In the genomic region with DNA sequence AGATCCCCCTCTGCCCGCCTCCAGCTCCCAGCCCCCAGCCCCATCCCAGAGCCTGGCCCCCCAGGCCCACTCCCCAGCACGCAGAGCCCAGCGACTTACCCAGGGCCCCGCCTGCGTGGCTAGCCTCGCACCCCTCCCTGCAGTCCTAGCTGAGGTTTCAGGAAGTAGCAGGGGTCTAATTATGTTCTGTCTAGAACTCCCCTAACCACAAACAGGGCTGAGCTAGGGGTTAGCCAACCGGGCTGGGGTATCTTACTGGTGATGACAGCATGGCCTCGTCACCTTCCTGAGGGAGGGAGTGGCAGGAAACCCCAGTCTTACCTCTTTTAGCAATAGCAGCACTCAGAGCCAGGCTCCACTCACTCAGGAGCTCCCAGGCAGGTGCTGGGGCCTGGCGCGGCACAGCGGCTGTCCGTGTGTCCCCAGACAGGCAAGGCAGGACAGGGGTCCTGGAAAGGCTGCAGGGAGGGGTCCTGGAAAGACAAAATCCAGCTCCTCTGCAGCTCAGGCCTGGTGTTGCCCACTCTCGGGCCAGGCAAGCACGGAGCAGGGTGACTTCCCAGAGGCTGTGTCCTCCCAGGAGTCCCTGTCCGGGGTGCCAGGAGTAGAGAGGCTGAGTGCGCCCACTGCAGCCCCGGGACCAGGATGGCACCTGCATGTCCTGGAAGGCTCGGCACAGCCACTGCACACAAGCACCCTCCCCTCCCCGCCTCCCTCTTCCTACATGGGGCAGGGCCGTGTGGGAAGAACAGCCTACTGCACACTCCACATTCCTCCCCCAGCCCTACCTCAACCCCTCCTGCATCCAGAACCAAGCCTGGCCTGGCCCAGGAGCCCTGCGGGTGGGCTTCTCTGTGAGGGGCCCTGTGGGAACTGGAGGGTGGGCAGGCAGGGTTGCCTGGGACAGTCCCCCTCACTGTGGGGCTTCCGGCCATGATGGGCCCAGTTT, we compare ENCODE assay signal across 8 cellular contexts. TPM values are rescaled to one million over a fixed set of nuclear protein-coding genes. Genes with fewer than 3 reads are reported as not detected.
DNase-seq lines count a peak whose midpoint lies in the region; ATAC-seq lines count a peak whose summit lies in the region.

Gene GPR132, minus strand, starts transcription at position 151 of the 949 bp plus-strand sequence. CDS start 10,010 bp downstream, outside the sequence.

- H3K27ac Mint-ChIP-seq in T-helper 1 cell treated with Interleukin-12 subunit alpha and Interleukin-12 subunit beta and Interleukin-4 antibody, amounts not matched to agents 30 μg/mL and 1 μg/mL, for 36 hours, result peak within 1 kb of the TSS; percentile 89
- peak within 1 kb of the TSS; percentile 95 to 98 for H3K27ac Mint-ChIP-seq in stimulated activated naive CD8-positive, alpha-beta T cell treated with anti-CD3 and anti-CD28 coated beads, Interleukin-15, amount 100 ng/mL, for 72 hours

- no peak within 1 kb of the TSS for H3K56ac ChIP-seq in mesendoderm (ENCODE audit: low read length)

- H3K4me1 ChIP-seq in mucosa of rectum (ENCODE audit: control insufficient read depth in 2 of 2, insufficient read depth in 2 of 2, low read length in 2 of 2) (peaks cover 14 to 23% of the 10 kb centered on the region in 2 donors), mesendoderm (ENCODE audit: control insufficient read depth, low read depth, low read length) (no peaks in the 10 kb centered on the region)

- peak within 1 kb of the TSS; percentile 45 to 68 for H3K4me3 ChIP-seq in mucosa of rectum (ENCODE audit: low read length in 2 of 2)
- no peak within 1 kb of the TSS for H3K4me3 ChIP-seq in mesendoderm (ENCODE audit: low read length)

- H2BK5ac ChIP-seq in mesendoderm (ENCODE audit: low read length), result no peak within 1 kb of the TSS

- peaks cover 12% of the 10 kb centered on the region for H3K36me3 Mint-ChIP-seq in T-helper 1 cell treated with Interleukin-12 subunit alpha and Interleukin-12 subunit beta and Interleukin-4 antibody, amounts not matched to agents 30 μg/mL and 1 μg/mL, for 36 hours (ENCODE audit: low read depth)

- H3K18ac ChIP-seq in mesendoderm (ENCODE audit: low read length), result no peak within 1 kb of the TSS

- H3K79me2 ChIP-seq in mesendoderm (ENCODE audit: control insufficient read depth, insufficient read depth, low read length), result no peaks in the 10 kb centered on the region

- H3K23ac ChIP-seq in mesendoderm (ENCODE audit: low read length), result no peak within 1 kb of the TSS

- DNase-seq in activated naive CD8-positive, alpha-beta T cell treated with anti-CD3 and anti-CD28 coated beads, Interleukin-2, amount 50 U/mL, for 16 hours (ENCODE audit: low read depth, low spot score), result peak; percentile 72
- peak; percentile 84 to 92 for DNase-seq in stimulated activated naive CD8-positive, alpha-beta T cell treated with anti-CD3 and anti-CD28 coated beads, Interleukin-15, amount 100 ng/mL, for 72 hours
- DNase-seq in mesendoderm (no peak), NCI-H526 treated with DMSO at 0.1 percent for 48 hours (lab: John Stamatoyannopoulos, UW) (no peak)

- H3K4me1 Mint-ChIP-seq in T-helper 1 cell treated with Interleukin-12 subunit alpha and Interleukin-12 subunit beta and Interleukin-4 antibody, amounts not matched to agents 30 μg/mL and 1 μg/mL, for 36 hours (ENCODE audit: low read depth), result peaks cover 49% of the 10 kb centered on the region
- peaks cover 95% of the 10 kb centered on the region for H3K4me1 Mint-ChIP-seq in stimulated activated naive CD8-positive, alpha-beta T cell treated with anti-CD3 and anti-CD28 coated beads, Interleukin-15, amount 100 ng/mL, for 72 hours

- WGBS in mesendoderm (ENCODE audit: extremely low coverage, insufficient coverage, low lambda C conversion rate), result no CpG with 5 or more reads among the region's 22 CpGs

- no peak within 1 kb of the TSS for H3K4me2 ChIP-seq in mesendoderm (ENCODE audit: low read length)

- H3K9me3 Mint-ChIP-seq in T-helper 1 cell treated with Interleukin-12 subunit alpha and Interleukin-12 subunit beta and Interleukin-4 antibody, amounts not matched to agents 30 μg/mL and 1 μg/mL, for 36 hours, result no peaks in the 10 kb centered on the region
- no peaks in the 10 kb centered on the region for H3K9me3 Mint-ChIP-seq in stimulated activated naive CD8-positive, alpha-beta T cell treated with anti-CD3 and anti-CD28 coated beads, Interleukin-15, amount 100 ng/mL, for 72 hours

- H3K79me1 ChIP-seq in mesendoderm (ENCODE audit: low read length), result no peaks in the 10 kb centered on the region

- ATAC-seq in GM18858 (IDR thresholded peaks at IDR 0.05; ENCODE audit: unreplicated experiment) (peak; percentile 50), HG03097 (IDR thresholded peaks at IDR 0.05; ENCODE audit: low FRiP score, unreplicated experiment) (peak; percentile 35)
- ATAC-seq in stimulated activated naive CD8-positive, alpha-beta T cell treated with anti-CD3 and anti-CD28 coated beads, Interleukin-15, amount 100 ng/mL, for 72 hours, result peak; percentile 85

- no peak within 1 kb of the TSS for H2AK5ac ChIP-seq in mesendoderm (ENCODE audit: low read length)

- H3K27me3 ChIP-seq in mucosa of rectum (ENCODE audit: control insufficient read depth in 2 of 2, insufficient read depth in 2 of 2, low read length in 2 of 2) (no peaks in the 10 kb centered on the region), mesendoderm (ENCODE audit: insufficient read depth, low read length, poor library complexity) (no peaks in the 10 kb centered on the region)

- no peaks in the 10 kb centered on the region for H3K27me3 Mint-ChIP-seq in T-helper 1 cell treated with Interleukin-12 subunit alpha and Interleukin-12 subunit beta and Interleukin-4 antibody, amounts not matched to agents 30 μg/mL and 1 μg/mL, for 36 hours (ENCODE audit: low read depth)
- no peaks in the 10 kb centered on the region for H3K27me3 Mint-ChIP-seq in stimulated activated naive CD8-positive, alpha-beta T cell treated with anti-CD3 and anti-CD28 coated beads, Interleukin-15, amount 100 ng/mL, for 72 hours

- no peak within 1 kb of the TSS for H2BK15ac ChIP-seq in mesendoderm (replicated peaks; ENCODE audit: low read depth)

- H4K8ac ChIP-seq in mesendoderm (ENCODE audit: low read depth, low read length), result no peak within 1 kb of the TSS

- no peak within 1 kb of the TSS for H3K4ac ChIP-seq in mesendoderm (ENCODE audit: low read depth, low read length)

- H4K5ac ChIP-seq in mesendoderm (ENCODE audit: low read length), result no peak within 1 kb of the TSS

- H3K36me3 ChIP-seq in mucosa of rectum (ENCODE audit: control insufficient read depth in 2 of 2, insufficient read depth in 2 of 2, low read length in 2 of 2) (no peaks in the 10 kb centered on the region), mesendoderm (ENCODE audit: control insufficient read depth, insufficient read depth, low read length) (no peaks in the 10 kb centered on the region)

- H2BK120ac ChIP-seq in mesendoderm (ENCODE audit: low read depth, low read length), result no peak within 1 kb of the TSS

- H3K9me3 ChIP-seq in mucosa of rectum (ENCODE audit: control insufficient read depth in 2 of 2, low read length in 2 of 2), result no peaks in the 10 kb centered on the region

- peak within 1 kb of the TSS; percentile 82 for H3K4me3 Mint-ChIP-seq in T-helper 1 cell treated with Interleukin-12 subunit alpha and Interleukin-12 subunit beta and Interleukin-4 antibody, amounts not matched to agents 30 μg/mL and 1 μg/mL, for 36 hours
- H3K4me3 Mint-ChIP-seq in stimulated activated naive CD8-positive, alpha-beta T cell treated with anti-CD3 and anti-CD28 coated beads, Interleukin-15, amount 100 ng/mL, for 72 hours, result peak within 1 kb of the TSS; percentile 89 to 95

- H3K27ac ChIP-seq in mucosa of rectum (ENCODE audit: low read depth in 2 of 2, low read length in 2 of 2) (peak within 1 kb of the TSS; percentile 53 to 87), mesendoderm (ENCODE audit: low read depth, low read length) (no peak within 1 kb of the TSS)

- H3K9ac ChIP-seq in mucosa of rectum (ENCODE audit: low read depth in 1 of 2, low read length in 2 of 2), result peak within 1 kb of the TSS; percentile 47 to 49
- no peak within 1 kb of the TSS for H3K9ac ChIP-seq in mesendoderm (ENCODE audit: low read length)

RNA-seq across cellular contexts. Expression of gene GPR132, which starts in this region (rescaled TPM):
- not detected for polyA plus RNA-seq in mesendoderm (2013, experiment 1 of 2)
- not detected for polyA plus RNA-seq in mesendoderm (2013, experiment 2 of 2)

Comparison
In these comparisons a context has a peak if more than half of its experiments do, and no peak if none do; other contexts are left out.
1. ATAC-seq: peak in every context shown above with its lines; median percentile 85 in stimulated activated naive CD8-positive, alpha-beta T cell treated with anti-CD3 and anti-CD28 coated beads, Interleukin-15, amount 100 ng/mL, for 72 hours; 50 in GM18858; 35 in HG03097.
2. DNase-seq: peak in activated naive CD8-positive, alpha-beta T cell treated with anti-CD3 and anti-CD28 coated beads, Interleukin-2, amount 50 U/mL, for 16 hours (single experiment) and stimulated activated naive CD8-positive, alpha-beta T cell treated with anti-CD3 and anti-CD28 coated beads, Interleukin-15, amount 100 ng/mL, for 72 hours (2 of 2); none in mesendoderm (single experiment) and NCI-H526 treated with DMSO at 0.1 percent for 48 hours (single experiment).